In the genomic region with DNA sequence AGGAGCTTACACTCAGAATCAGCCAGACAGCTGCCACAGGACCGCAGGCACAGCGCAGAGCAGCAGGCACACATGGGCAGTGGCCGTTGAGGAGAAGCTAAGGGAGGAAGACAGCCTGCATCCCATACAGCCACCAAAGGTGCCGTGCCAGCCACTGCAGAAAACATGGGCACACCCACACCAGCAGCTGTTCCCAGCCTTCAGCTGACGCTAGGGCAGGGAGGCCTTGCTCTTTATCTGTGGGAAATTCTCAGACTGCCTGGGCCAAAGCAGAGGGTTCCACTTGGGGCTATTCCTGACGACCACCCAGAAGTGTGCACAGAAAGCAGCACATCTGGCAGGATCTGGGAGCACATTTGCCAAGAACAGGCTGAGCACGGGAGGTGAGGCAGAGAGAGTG, we compare ENCODE assay signal across 28 cellular contexts.
"Had no signal": no experiment of that assay in that cellular context is flagged by ENCODE, and none has a peak within 500 bp of the region (broad histone marks: within the 10 kb centered on the region; RNA-seq: fewer than 3 reads in every experiment).

No MANE protein-coding gene starts in this region.

- H3K4me1 ChIP-seq: heart left ventricle, left lung, lower lobe of right lung, neural progenitor cell, right atrium auricular region, right lobe of liver, suprapubic skin, tibial nerve, upper lobe of left lung, vagina had no signal

- ATAC-seq: heart left ventricle; left colon; left lung; lower lobe of right lung; naive thymus-derived CD8-positive, alpha-beta T cell; right lobe of liver had no signal

- H3K9me3 ChIP-seq: heart left ventricle, left lung, lower lobe of right lung, ovary, right atrium auricular region, right lobe of liver, suprapubic skin, tibial nerve, upper lobe of left lung, vagina had no signal

- H3K27ac Mint-ChIP-seq: immature natural killer cell; mesothelial cell of epicardium; nephron progenitor cell; neural progenitor cell; progenitor cell of endocrine pancreas; stimulated activated naive CD8-positive, alpha-beta T cell treated with anti-CD3 and anti-CD28 coated beads, Interleukin-15, Interleukin-2, amounts not matched to agents 100 ng/mL and 50 ng/mL, for 24 hours had no signal

- H3K4me3 Mint-ChIP-seq: immature natural killer cell; mesothelial cell of epicardium; naive thymus-derived CD8-positive, alpha-beta T cell; nephron progenitor cell; neural progenitor cell; stimulated activated naive CD8-positive, alpha-beta T cell treated with anti-CD3 and anti-CD28 coated beads, Interleukin-15, Interleukin-2, amounts not matched to agents 100 ng/mL and 50 ng/mL, for 24 hours had no signal

- H3K4me2 ChIP-seq: neural progenitor cell had no signal

- H3K9ac ChIP-seq: neural progenitor cell had no signal

- H3K27me3 ChIP-seq: left lung, neural progenitor cell, ovary, right atrium auricular region, right lobe of liver, suprapubic skin, tibial nerve, upper lobe of left lung, vagina had no signal

- DNase-seq: heart left ventricle; hypothalamus; immature natural killer cell; kidney; left colon; left lung; lower lobe of right lung; mammary epithelial cell; mesendoderm; naive thymus-derived CD8-positive, alpha-beta T cell; nephron progenitor cell; ovary; right lobe of liver; stimulated activated CD4-positive, alpha-beta T cell treated with anti-CD3 and anti-CD28 coated beads, Interleukin-12 subunit alpha, Interleukin-12 subunit beta, amount 100 ng/mL, for 4 hours; stimulated activated CD4-positive, alpha-beta T cell treated with anti-CD3 and anti-CD28 coated beads, Interleukin-15, amount 100 ng/mL, for 24 hours; stimulated activated CD4-positive, alpha-beta T cell treated with anti-CD3 and anti-CD28 coated beads, Interleukin-2, amount 100 ng/mL, for 24 hours; stimulated activated CD4-positive, alpha-beta T cell treated with anti-CD3 and anti-CD28 coated beads, Interleukin-4, amount 100 ng/mL, for 1 hour; stimulated activated naive CD4-positive, alpha-beta T cell had no signal

- H3K36me3 ChIP-seq: heart left ventricle, left lung, lower lobe of right lung, neural progenitor cell, ovary, right atrium auricular region, right lobe of liver, suprapubic skin, tibial nerve, upper lobe of left lung, vagina had no signal

- H3K27ac ChIP-seq: heart left ventricle, left lung, lower lobe of right lung, neural progenitor cell, ovary, right atrium auricular region, right lobe of liver, skin epidermis, suprapubic skin, tibial nerve, upper lobe of left lung, vagina had no signal

- H3K36me3 Mint-ChIP-seq: immature natural killer cell; naive thymus-derived CD8-positive, alpha-beta T cell; neural progenitor cell had no signal

- H3K4me1 Mint-ChIP-seq: immature natural killer cell, nephron progenitor cell had no signal

- H3K4me3 ChIP-seq: heart left ventricle, left lung, lower lobe of right lung, neural progenitor cell, ovary, right atrium auricular region, right lobe of liver, skin epidermis, suprapubic skin, tibial nerve, upper lobe of left lung, vagina had no signal

- H2AFZ ChIP-seq: neural progenitor cell had no signal
